3 cellular contexts compared by ENCODE assay signal in genomic region chr22:32876516-32876915, GRCh38.
"Had no signal": no experiment of that assay in that cellular context is flagged by ENCODE, and none has a peak within 500 bp of the region (broad histone marks: within the 10 kb centered on the region; RNA-seq: fewer than 3 reads in every experiment).

No MANE protein-coding gene starts in this region.

- ATAC-seq: GM12878 had no signal

- DNase-seq: GDM1, GF-D8 had no signal
